Comparison of ENCODE assay signal across 8 cellular contexts in genomic region chr20:54680872-54681297, GRCh38.
DNase-seq lines count a peak whose midpoint lies in the region; ATAC-seq, FAIRE-seq and TF ChIP-seq lines count a peak whose summit lies in the region.

No MANE protein-coding gene starts in this region.

- no peak for ATAC-seq in GM21526 (IDR thresholded peaks at IDR 0.05; ENCODE audit: low FRiP score, unreplicated experiment)
- ATAC-seq in GM18907 (IDR thresholded peaks at IDR 0.05; ENCODE audit: unreplicated experiment), result no peak

- intact Hi-C loops in ascending aorta (cut with DNase I) (no loop called here), kidney (cut with DNase I) (no loop called here)

- no peaks in the 10 kb centered on the region for H3K27me3 ChIP-seq in ascending aorta

- no peaks in the 10 kb centered on the region for H3K9me3 ChIP-seq in ascending aorta
- no peaks in the 10 kb centered on the region for H3K9me3 ChIP-seq in kidney (ENCODE audit: control insufficient read depth in 1 of 2, low read length in 2 of 2)

- H3K4me3 ChIP-seq in AG04449 (ENCODE audit: low read depth, low read length), result no peak overlapping the region
- no peak overlapping the region for H3K4me3 ChIP-seq in ascending aorta
- H3K4me3 ChIP-seq in kidney (ENCODE audit: low read length in 2 of 2), result no peak overlapping the region

- TF ChIP-seq CTCF in AG04449 (IDR thresholded peaks at IDR 0.05; ENCODE audit: insufficient read depth, low read length, missing control alignments), result peak; percentile 48
- TF ChIP-seq CTCF in ascending aorta (IDR thresholded peaks at IDR 0.05), result peak in 2 of 3 experiments; percentile 34 to 46
- peak; percentile 49 for TF ChIP-seq CTCF in kidney (IDR thresholded peaks at IDR 0.05; ENCODE audit: borderline replicate concordance, extremely low read depth, insufficient read depth)

- H3K27ac ChIP-seq in ascending aorta (no peak overlapping the region), kidney (ENCODE audit: low read depth in 2 of 2, low read length in 2 of 2) (no peak overlapping the region)

- CTCF ChIA-PET in AG04449 (lab: Yijun Ruan, JAX), result interaction anchor here (0.8 to 5.7 kb wide), 21 partner anchors 11 to 1898 kb away, joined by 3 to 52 read pairs (median 4); partner anchors contain the start of gene FAM210B

- POLR2A ChIA-PET in AG04449 (lab: Yijun Ruan, JAX), result no interaction called here

- FAIRE-seq in G401.6 (lab: Jason Lieb, UNC) (peak; percentile 3), kidney (lab: Jason Lieb, UNC) (no peak)

- H3K4me1 ChIP-seq in ascending aorta, result no peaks in the 10 kb centered on the region
- H3K4me1 ChIP-seq in kidney (ENCODE audit: control insufficient read depth in 1 of 2, insufficient read depth in 1 of 2, low read depth in 1 of 2, low read length in 2 of 2), result no peaks in the 10 kb centered on the region

- no peak overlapping the region for H3K9ac ChIP-seq in kidney (ENCODE audit: low read length in 2 of 2)

- DNase-seq in AG04449 (ENCODE audit: low read depth, low spot score), result no peak
- DNase-seq in NCI-H1694 (lab: John Stamatoyannopoulos, UW), result peak; percentile 48
- DNase-seq in ascending aorta (ENCODE audit: low spot score in 2 of 2), result no peak
- DNase-seq in kidney, result no peak
- no peak for DNase-seq in 8988T

- no peaks in the 10 kb centered on the region for H3K36me3 ChIP-seq in ascending aorta
- H3K36me3 ChIP-seq in kidney (ENCODE audit: control insufficient read depth in 1 of 2, insufficient read depth in 2 of 2, low read length in 2 of 2), result no peaks in the 10 kb centered on the region
